ENCODE assay signal across 8 cellular contexts in the genomic region with DNA sequence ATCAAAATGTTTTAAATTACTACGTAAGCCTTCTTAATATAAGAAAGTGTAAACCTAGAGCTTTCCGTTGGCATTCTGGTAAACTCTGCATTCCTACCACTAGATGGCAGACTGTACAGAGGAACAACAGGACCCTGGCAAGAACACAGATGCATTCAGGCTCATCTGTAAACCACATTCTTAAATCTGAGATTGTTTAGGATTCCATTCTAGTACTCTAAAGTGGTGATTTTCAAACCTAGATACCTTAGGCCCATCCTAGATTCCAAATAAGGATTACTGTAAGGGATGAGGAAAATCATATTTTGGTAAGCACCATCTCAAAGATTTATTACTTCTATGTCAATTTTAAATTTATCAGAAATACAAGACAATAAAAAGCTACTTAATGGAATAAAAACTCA. TPM values are rescaled to one million over a fixed set of nuclear protein-coding genes. Genes with fewer than 3 reads are reported as not detected.
DNase-seq lines count a peak whose midpoint lies in the region; ATAC-seq, FAIRE-seq and TF ChIP-seq lines count a peak whose summit lies in the region.

No MANE protein-coding gene starts in this region.

- no peaks in the 10 kb centered on the region for H3K36me3 ChIP-seq in GM23338 (ENCODE audit: insufficient read depth)
- H3K36me3 ChIP-seq in GM12878 (ENCODE audit: control insufficient read depth in 2 of 2, insufficient read depth in 2 of 2, low read length in 1 of 2): no peaks in the 10 kb centered on the region; a peak in 3 of 4 replicates

- BruUV-seq in GM12878 (replicated peaks; lab: Mats Ljungman, UMichigan): no TSS peak

- H3K79me2 ChIP-seq in GM23338 (replicated peaks; ENCODE audit: insufficient read depth) (peaks cover 97% of the 10 kb centered on the region), GM12878 (ENCODE audit: control insufficient read depth, insufficient read depth, low read length) (peaks cover 94% of the 10 kb centered on the region)

- RAD21 ChIA-PET in GM12878 (lab: Charles Lee; ENCODE audit: unreplicated experiment): interaction anchor here (0.5 to 4.5 kb wide), 37 partner anchors 9 to 251 kb away, joined by 3 to 77 read pairs (median 4); partner anchors contain the start of genes CCDC83, EED and PICALM

- H3K27me3 ChIP-seq in GM23338 (ENCODE audit: insufficient read depth) (no peaks in the 10 kb centered on the region), GM12878 (replicated peaks in 1 of 2; ENCODE audit: control insufficient read depth in 2 of 2, insufficient read depth in 2 of 2, low read length in 1 of 2) (no peaks in the 10 kb centered on the region)

- TF ChIP-seq CTCF in GM23338 (conservative IDR thresholded peaks at IDR 0.05; ENCODE audit: low read depth in 2 of 2): peak; percentile 94 to 100
- peak; percentile 77 to 89 (median 81) for TF ChIP-seq CTCF in GM12878 (IDR thresholded peaks at IDR 0.05 in 2 of 3, conservative IDR thresholded peaks at IDR 0.05 in 1 of 3; ENCODE audit: control insufficient read depth in 2 of 3, extremely low read depth in 1 of 3, insufficient read depth in 1 of 3, low read depth in 3 of 3, low read length in 3 of 3)

- peaks cover 29% of the 10 kb centered on the region; the same call in 2 of the 3 replicates for H3K4me1 Mint-ChIP-seq in GM23338

- no peak overlapping the region for H3K9ac ChIP-seq in GM12878 (ENCODE audit: control insufficient read depth, insufficient read depth, low read length)

- no peak for TF ChIP-seq EP300 in GM12878 (IDR thresholded peaks at IDR 0.05; ENCODE audit: borderline replicate concordance in 1 of 2, control insufficient read depth in 1 of 2, low read depth in 2 of 2, low read length in 2 of 2)

- 0% methylated on average over 2 of the region's 2 CpGs for WGBS in GM12878 (ENCODE audit: insufficient coverage, insufficient replicate concordance, low lambda C conversion rate, missing lambda C conversion rate)

- no peaks in the 10 kb centered on the region for H3K9me3 Mint-ChIP-seq in GM23338

- ATAC-seq in GM23338 (peak; percentile 87), GM12878 (peak; percentile 83), sciatic nerve (peak; percentile 91)

- H3K4me3 ChIP-seq in GM23338 (no peak overlapping the region), GM12878 (no peak overlapping the region)

- H3K36me3 Mint-ChIP-seq in GM23338 (ENCODE audit: low read depth): no peaks in the 10 kb centered on the region

- in situ Hi-C loops in GM12878 (cut with MboI): loop anchor here (5.0 kb wide), 2 partner anchors 150 to 250 kb away; no protein-coding TSS in a partner anchor

- intact Hi-C loops in GM12878 (cut with micrococcal nuclease; ENCODE audit: unreplicated experiment) (loop anchor here (1.0 to 5.0 kb wide), 5 partner anchors 105 to 249 kb away; partner anchors contain the start of gene EED), sciatic nerve (cut with DNase I) (loop anchor here (5.0 kb wide), 1 partner anchor 35 kb away; no protein-coding TSS in a partner anchor)

- peak; percentile 97 for TF ChIP-seq RAD21 in GM12878 (IDR thresholded peaks at IDR 0.05; ENCODE audit: insufficient read depth, low read depth, low read length)

- H3K27me3 Mint-ChIP-seq in GM23338 (ENCODE audit: insufficient read depth, low read depth, poor library complexity): no peaks in the 10 kb centered on the region

- no peaks in the 10 kb centered on the region for H3F3A ChIP-seq in GM23338 (replicated peaks; ENCODE audit: low read depth)

- POLR2A ChIA-PET in GM12878 (lab: Charles Lee): interaction anchor here (0.6 to 4.2 kb wide), 5 partner anchors 12 to 176 kb away, joined by 3 to 20 read pairs (median 3); partner anchors contain the start of gene PICALM

- CTCF ChIA-PET in GM12878 (lab: Yijun Ruan, JAX): interaction anchor here (0.6 to 6.0 kb wide), 42 partner anchors 9 to 258 kb away, joined by 3 to 154 read pairs (median 6); partner anchors contain the start of genes CCDC83 and PICALM

- H3K4me2 ChIP-seq in GM23338 (no peak overlapping the region), GM12878 (ENCODE audit: control insufficient read depth, insufficient read depth) (no peak overlapping the region)

- H3K9me2 ChIP-seq in GM23338 (ENCODE audit: insufficient read depth): no peaks in the 10 kb centered on the region

- no peak overlapping the region for H2AFZ ChIP-seq in GM23338
- H2AFZ ChIP-seq in GM12878 (ENCODE audit: control insufficient read depth, low read depth, low read length): no peak overlapping the region

- H3K27ac ChIP-seq in GM23338 (ENCODE audit: low read depth) (no peak overlapping the region), GM12878 (ENCODE audit: control insufficient read depth, insufficient read depth) (no peak overlapping the region)

- H3K4me3 Mint-ChIP-seq in GM23338: no peak overlapping the region

- H3K27ac Mint-ChIP-seq in GM23338: 0 out of 2 replicates have a peak overlapping the region, but pooled peaks have one; percentile 26

- FAIRE-seq in GM12878 (lab: Jason Lieb, UNC): peak; percentile 91

- no peak for TF ChIP-seq POLR2A in GM12878 (IDR thresholded peaks at IDR 0.05; ENCODE audit: low read depth, low read length)

- peak; percentile 33 for DNase-seq in activated gamma-delta T cell treated with Interleukin-2 at 50 U/mL for 16 hours
- DNase-seq in activated gamma-delta T cell (lab: John Stamatoyannopoulos, UW): no peak
- DNase-seq in GM23338 (ENCODE audit: low spot score): peak; percentile 95
- peak; percentile 77 to 90 for DNase-seq in Kasumi-1 (lab: John Stamatoyannopoulos, UW)
- DNase-seq in RKO (ENCODE audit: low spot score): peak; percentile 87
- DNase-seq in GM12878 (ENCODE audit: low read depth, low spot score): peak; percentile 60
- peak; percentile 60 for DNase-seq in hepatic stellate cell (ENCODE audit: low spot score)
- DNase-seq in sciatic nerve (ENCODE audit: low spot score): no peak

- SMC1A ChIA-PET in GM12878 (lab: Charles Lee; ENCODE audit: uncharacterized antibody, unreplicated experiment): interaction anchor here (0.6 to 7.1 kb wide), 40 partner anchors 10 to 377 kb away, joined by 3 to 126 read pairs (median 5); partner anchors contain the start of gene PICALM

- H4K20me1 ChIP-seq in GM23338 (replicated peaks; ENCODE audit: insufficient read depth) (peaks cover 32% of the 10 kb centered on the region), GM12878 (ENCODE audit: control insufficient read depth, insufficient read depth) (no peaks in the 10 kb centered on the region)

- H3K9me3 ChIP-seq in GM12878 (replicated peaks; ENCODE audit: control insufficient read depth, insufficient read depth, low read length): no peaks in the 10 kb centered on the region

- H3K4me1 ChIP-seq in GM23338 (ENCODE audit: insufficient read depth): peaks cover 12% of the 10 kb centered on the region; the same call in 1 of the 2 replicates
- peaks cover 42% of the 10 kb centered on the region for H3K4me1 ChIP-seq in GM12878 (ENCODE audit: control insufficient read depth, insufficient read depth, low read length)

TF ChIP-seq in GM23338, 12 proteins besides CTCF, POLR2A, EP300 and RAD21 (continues in another document):
- TF ChIP-seq POLR2AphosphoS5 (IDR thresholded peaks at IDR 0.05; ENCODE audit: low read depth) (no peak), ZNF114 (CRISPR knock-in tag; IDR thresholded peaks at IDR 0.05) (no peak)

TF ChIP-seq in GM12878, 131 proteins besides CTCF, POLR2A, EP300 and RAD21 (continues in another document):
- no peak for TF ChIP-seq MTA2 (IDR thresholded peaks at IDR 0.05; ENCODE audit: low read depth)
- TF ChIP-seq PML (IDR thresholded peaks at IDR 0.05; ENCODE audit: low read length): no peak
- no peak for TF ChIP-seq ELK1 (IDR thresholded peaks at IDR 0.05; ENCODE audit: low read depth, low read length)

RNA-seq across cellular contexts. Expression of gene PICALM, which starts 26.9 kb away (rescaled TPM):
- total RNA-seq in GM23338 (2014; rRNA removed; shearing (Covaris generic)): 134 and 150 TPM in 2 replicates
- polyA plus RNA-seq in GM23338 (2016; fragmentation: Nextera tagmentation; extraction: Ambion mirVana) (21.0 and 27.9 TPM in 2 replicates), GM12878 (2011; rRNA removed) (150 and 163 TPM in 2 replicates), GM12878 (2014; fragmentation: Illumina TruSeq; extraction: Trizol) (70.1 and 95.0 TPM in 2 replicates), GM12878 (2014; fragmentation: Nextera tagmentation; extraction: Ambion mirVana) (10 to 100 TPM in 1 of 2 experiments, 1 to 10 TPM in 1; 4.3 to 10.4 TPM), GM12878 (2014; rRNA removed) (37.2 and 43.1 TPM in 2 replicates), GM12878 (2016; fragmentation: Nextera tagmentation; extraction: Ambion mirVana) (10 to 100 TPM; 12.8 to 15.0 TPM)
- 532 and 561 TPM in 2 replicates for total RNA-seq in GM12878 (2013; cell fraction: nucleolus; rRNA removed)
- total RNA-seq in GM12878 (2014; rRNA removed) (78.9 and 86.8 TPM in 2 replicates), GM12878 (2014; rRNA removed; fragmentation: Illumina TruSeq; extraction: Trizol) (69.1 and 70.3 TPM in 2 replicates), GM12878 (2021) (41.0 and 46.5 TPM in 2 replicates), sciatic nerve (314 TPM)
- 18.2 TPM for polyA plus RNA-seq in GM12878 (2011; ENCODE audit: low read depth)
- 68.3 and 91.4 TPM in 2 replicates for polyA plus RNA-seq in GM12878 (2011; cell fraction: cytosol; rRNA removed)
- polyA plus RNA-seq in GM12878 (2011; cell fraction: nucleus; rRNA removed): 115 and 124 TPM in 2 replicates
- polyA plus RNA-seq in GM12878 (2012): 27.2 and 31.0 TPM in 2 replicates
- polyA minus RNA-seq in GM12878 (2011; rRNA and poly(A)+ RNA removed): 254 and 304 TPM in 2 replicates
- polyA minus RNA-seq in GM12878 (2011; cell fraction: cytosol; rRNA and poly(A)+ RNA removed): 78.4 and 84.7 TPM in 2 replicates
- 156 and 277 TPM in 2 replicates for polyA minus RNA-seq in GM12878 (2011; cell fraction: nucleus; rRNA and poly(A)+ RNA removed)

Comparison
In these comparisons a context has a peak if more than half of its experiments do, and no peak if none do; other contexts are left out.
1. DNase-seq: peak in activated gamma-delta T cell treated with Interleukin-2 at 50 U/mL for 16 hours (single experiment), GM23338 (single experiment), Kasumi-1 (2 of 2), RKO (single experiment), GM12878 (single experiment) and hepatic stellate cell (single experiment); none in activated gamma-delta T cell (single experiment) and sciatic nerve (single experiment).
2. Peak in every context shown above with its lines, with median percentiles within 50 percentile points of each other: ATAC-seq.